ENCODE assay signal across 12 cellular contexts in the genomic region with DNA sequence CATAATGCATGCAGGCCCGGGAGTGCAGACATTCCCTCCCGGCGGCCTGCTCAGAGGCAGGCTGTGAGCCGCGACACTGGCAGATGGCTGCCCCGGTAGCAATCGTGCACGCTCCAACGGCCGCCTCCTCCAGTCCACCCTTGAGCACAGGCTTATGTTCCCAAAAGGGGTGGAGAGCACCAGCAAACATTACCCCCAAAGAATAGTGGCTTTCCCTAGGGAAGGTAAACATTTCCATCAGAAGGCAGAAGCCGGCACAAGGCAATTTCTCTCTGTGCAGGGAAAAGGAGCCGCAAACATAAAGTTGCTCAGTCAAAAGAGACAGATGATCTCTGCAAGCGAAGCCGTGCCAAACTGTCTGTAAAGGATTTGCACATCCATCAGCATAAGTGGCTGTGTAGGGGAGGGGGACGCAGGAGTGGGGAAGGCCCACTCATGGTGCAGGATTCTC.
DNase-seq lines count a peak whose midpoint lies in the region; ATAC-seq and TF ChIP-seq lines count a peak whose summit lies in the region.
"Had no signal": no experiment of that assay in that cellular context is flagged by ENCODE, and none has a peak within 500 bp of the region (broad histone marks: within the 10 kb centered on the region; RNA-seq: fewer than 3 reads in every experiment).

No MANE protein-coding gene starts in this region.

- WGBS in prostate gland: 54% methylated on average over 15 of the region's 15 CpGs

- DNase-seq in left cardiac atrium: no peak
- DNase-seq in cardiac septum (ENCODE audit: low spot score): no peak
- peak in 31 of 56 donors; percentile 9 to 65 (median 35) for DNase-seq in amygdala (lab: John Stamatoyannopoulos, UW)
- no peak for DNase-seq in prostate gland (ENCODE audit: low spot score)
- DNase-seq: activated CD8-positive, alpha-beta T cell treated with anti-CD3 and anti-CD28 coated beads, Interleukin-2, amount 10 ng/mL, durations not matched to agents 7 days and 5 days had no signal

- H3K9me3 ChIP-seq in muscle layer of duodenum (ENCODE audit: control insufficient read depth in 1 of 2, low read length in 2 of 2): no peaks in the 10 kb centered on the region
- no peaks in the 10 kb centered on the region for H3K9me3 ChIP-seq in prostate gland
- H3K9me3 ChIP-seq: A549, HAP-1, SJSA1 had no signal

- TF ChIP-seq POLR2A in prostate gland (IDR thresholded peaks at IDR 0.05): no peak

- intact Hi-C loops in left cardiac atrium (cut with DNase I) (no loop called here), cardiac septum (cut with DNase I) (no loop called here), prostate gland (cut with DNase I) (no loop called here)

- no peaks in the 10 kb centered on the region for H3K27me3 ChIP-seq in muscle layer of duodenum (ENCODE audit: low read depth, low read length)
- H3K27me3 ChIP-seq in prostate gland (replicated peaks; ENCODE audit: insufficient read depth): no peaks in the 10 kb centered on the region
- H3K27me3 ChIP-seq: SJSA1 had no signal

- peaks cover 11 to 42% of the 10 kb centered on the region in 2 donors for H3K4me1 ChIP-seq in muscle layer of duodenum (ENCODE audit: control insufficient read depth in 1 of 2, insufficient read depth in 2 of 2, low read length in 2 of 2)
- H3K4me1 ChIP-seq in prostate gland (replicated peaks): no peaks in the 10 kb centered on the region
- H3K4me1 ChIP-seq: SJSA1 had no signal

- no peak for TF ChIP-seq CTCF in prostate gland (IDR thresholded peaks at IDR 0.05)

- ATAC-seq in left cardiac atrium (peak; percentile 44 to 62), HG03521 (IDR thresholded peaks at IDR 0.05; ENCODE audit: unreplicated experiment) (no peak), HG03378 (IDR thresholded peaks at IDR 0.05; ENCODE audit: unreplicated experiment) (no peak), GM19452 (IDR thresholded peaks at IDR 0.05; ENCODE audit: unreplicated experiment) (no peak)
- ATAC-seq: A549; activated CD8-positive, alpha-beta T cell treated with anti-CD3 and anti-CD28 coated beads, Interleukin-2, amount 10 ng/mL, durations not matched to agents 7 days and 5 days had no signal

- H3K27ac ChIP-seq in muscle layer of duodenum (ENCODE audit: low read length): peak overlapping the region; percentile 67
- peak overlapping the region in 1 of 2 donors; percentile 29 for H3K27ac ChIP-seq in prostate gland
- H3K27ac ChIP-seq: A549, SJSA1 had no signal

- H3K36me3 ChIP-seq in muscle layer of duodenum (ENCODE audit: control insufficient read depth in 1 of 2, insufficient read depth in 2 of 2, low read length in 2 of 2) (no peaks in the 10 kb centered on the region), prostate gland (no peaks in the 10 kb centered on the region)
- H3K36me3 ChIP-seq: HAP-1, SJSA1 had no signal

- peak overlapping the region in 1 of 2 donors; percentile 27 for H3K4me3 ChIP-seq in muscle layer of duodenum (ENCODE audit: low read depth in 1 of 2, low read length in 2 of 2)
- H3K4me3 ChIP-seq in prostate gland: no peak overlapping the region
- H3K4me3 ChIP-seq: A549, HAP-1, SJSA1 had no signal

Comparison
In these comparisons a context has a peak if more than half of its experiments do, and no peak if none do; other contexts are left out.
1. ATAC-seq: peak in left cardiac atrium (2 of 2); none in HG03521 (single experiment), HG03378 (single experiment) and GM19452 (single experiment).
2. DNase-seq: peak in amygdala (31 of 56); none in left cardiac atrium (single experiment), cardiac septum (single experiment) and prostate gland (single experiment).